Comparison of ENCODE assay signal across 20 cellular contexts in the genomic region with DNA sequence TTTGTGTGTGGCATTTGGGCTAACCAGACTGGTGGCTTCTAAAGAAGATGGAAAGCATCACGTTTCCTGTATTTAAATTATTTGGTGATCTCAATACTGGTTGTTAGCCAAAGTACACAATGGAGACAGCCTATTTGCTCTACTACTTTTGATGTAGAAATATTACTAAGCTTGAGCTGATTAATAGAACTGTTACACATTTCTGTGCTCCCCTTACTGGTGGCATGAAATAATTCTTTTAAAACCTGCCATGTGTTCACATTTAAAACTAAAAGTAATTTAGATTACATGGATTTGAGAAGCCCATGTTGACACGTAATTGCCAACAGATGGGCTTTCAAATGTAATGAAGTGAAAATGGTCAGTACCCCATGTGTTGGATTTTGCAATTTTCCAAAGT. TPM values are rescaled to one million over a fixed set of nuclear protein-coding genes. Genes with fewer than 3 reads are reported as not detected.
DNase-seq lines count a peak whose midpoint lies in the region; ATAC-seq, FAIRE-seq and TF ChIP-seq lines count a peak whose summit lies in the region.
"Had no signal": no experiment of that assay in that cellular context is flagged by ENCODE, and none has a peak within 500 bp of the region (broad histone marks: within the 10 kb centered on the region; RNA-seq: fewer than 3 reads in every experiment).

No MANE protein-coding gene starts in this region.

- no peak for ATAC-seq in K562
- no peak for ATAC-seq in activated CD8-positive, alpha-beta memory T cell treated with anti-CD3 and anti-CD28 coated beads, Interleukin-2, amount 10 ng/mL, durations not matched to agents 7 days and 5 days

- H3K4me1 Mint-ChIP-seq in activated CD8-positive, alpha-beta memory T cell treated with anti-CD3 and anti-CD28 coated beads, Interleukin-2, amount 10 ng/mL, durations not matched to agents 7 days and 5 days, result peaks cover 11% of the 10 kb centered on the region

- POLR2A ChIA-PET in K562 (lab: Yijun Ruan, JAX), result interaction anchor here (0.7 to 1.3 kb wide), 2 partner anchors 11 to 22 kb away, joined by 3 read pairs; no protein-coding TSS in a partner anchor

- no peaks in the 10 kb centered on the region for H3K9me3 ChIP-seq in BLaER1 treated with 17β-estradiol and CSF1 and Interleukin-3, amounts not matched to agents 10 nM and 100 nM (replicated peaks in 1 of 11)
- H3K9me3 ChIP-seq in GM23248 (ENCODE audit: low read depth) (no peaks in the 10 kb centered on the region), K562 (replicated peaks; ENCODE audit: control insufficient read depth, insufficient read depth, low read depth, low read length) (peaks cover 9% of the 10 kb centered on the region), small intestine (ENCODE audit: control insufficient read depth, low read depth) (no peaks in the 10 kb centered on the region)
- H3K9me3 ChIP-seq: left ventricle myocardium inferior, ovary had no signal

- no peaks in the 10 kb centered on the region for H3K27me3 Mint-ChIP-seq in activated CD8-positive, alpha-beta memory T cell treated with anti-CD3 and anti-CD28 coated beads, Interleukin-2, amount 10 ng/mL, durations not matched to agents 7 days and 5 days
- H3K27me3 Mint-ChIP-seq: activated naive CD8-positive, alpha-beta T cell; CD4-positive, alpha-beta memory T cell had no signal

- H3K36me3 ChIP-seq in BLaER1 treated with 17β-estradiol and CSF1 and Interleukin-3, amounts not matched to agents 10 nM and 100 nM, result peaks cover 0 to 8% (median 0%) of the 10 kb centered on the region in 11 experiments; a peak in 4 of 22 replicates
- H3K36me3 ChIP-seq in GM23248 (ENCODE audit: low read depth), result no peaks in the 10 kb centered on the region
- H3K36me3 ChIP-seq in K562 (ENCODE audit: control insufficient read depth, insufficient read depth, low read length), result peaks cover 42% of the 10 kb centered on the region
- H3K36me3 ChIP-seq in small intestine (ENCODE audit: control insufficient read depth in 2 of 2, insufficient read depth in 2 of 2, low read length in 2 of 2), result no peaks in the 10 kb centered on the region
- H3K36me3 ChIP-seq: ovary had no signal

- WGBS in GM23248 (ENCODE audit: low coverage in 1 of 2, low lambda C conversion rate in 2 of 2, missing lambda C conversion rate in 2 of 2), 2 experiments, result 14 to 21% methylated on average over 2 of the region's 2 CpGs
- WGBS in K562 (ENCODE audit: insufficient coverage, low coverage, missing lambda C conversion rate), result 52% methylated on average over 2 of the region's 2 CpGs
- 61 to 72% (median 62%) methylated on average over 2 of the region's 2 CpGs for WGBS in small intestine, 3 donors

- no peak overlapping the region for H3K4me3 Mint-ChIP-seq in activated CD8-positive, alpha-beta memory T cell treated with anti-CD3 and anti-CD28 coated beads, Interleukin-2, amount 10 ng/mL, durations not matched to agents 7 days and 5 days
- H3K4me3 Mint-ChIP-seq: activated naive CD8-positive, alpha-beta T cell had no signal

- no peak for TF ChIP-seq RAD21 in K562 (CRISPR knock-in tag; conservative IDR thresholded peaks at IDR 0.05 in 1 of 2, IDR thresholded peaks at IDR 0.05 in 1 of 2)

- BruUV-seq in K562 (replicated peaks; lab: Mats Ljungman, UMichigan), result no TSS peak

- TF ChIP-seq EP300 in K562 (IDR thresholded peaks at IDR 0.05; ENCODE audit: low read length), result no peak

- H3K9me1 ChIP-seq in K562 (ENCODE audit: control insufficient read depth, insufficient read depth, low read length), result no peaks in the 10 kb centered on the region

- no peak for TF ChIP-seq CTCF in K562 (IDR thresholded peaks at IDR 0.05 in 2 of 3, conservative IDR thresholded peaks at IDR 0.05 in 1 of 3; ENCODE audit: insufficient read depth in 2 of 3, low read depth in 1 of 3, low read length in 3 of 3)

- H3K27ac ChIP-seq in BLaER1 treated with 17β-estradiol and CSF1 and Interleukin-3, amounts not matched to agents 10 nM and 100 nM, result no peak overlapping the region
- H3K27ac ChIP-seq in GM23248, result no peak overlapping the region
- H3K27ac ChIP-seq in K562 (ENCODE audit: extremely low read depth, low read depth, low read length), result peak overlapping the region; percentile 44
- no peak overlapping the region for H3K27ac ChIP-seq in small intestine (ENCODE audit: low read depth in 1 of 2, low read length in 1 of 2)
- H3K27ac ChIP-seq: cardiac muscle cell, left ventricle myocardium inferior, ovary had no signal

- no peaks in the 10 kb centered on the region for H3K9me2 ChIP-seq in GM23248 (ENCODE audit: insufficient read depth)

- H3K4me1 ChIP-seq in BLaER1 treated with 17β-estradiol and CSF1 and Interleukin-3, amounts not matched to agents 10 nM and 100 nM, result peaks cover 20 to 53% (median 35%) of the 10 kb centered on the region in 10 experiments
- H3K4me1 ChIP-seq in GM23248 (ENCODE audit: insufficient read depth) (peaks cover 11% of the 10 kb centered on the region), K562 (replicated peaks in 1 of 2; ENCODE audit: control insufficient read depth in 2 of 2, insufficient read depth in 2 of 2, low read length in 2 of 2) (peaks cover 38 to 69% of the 10 kb centered on the region in 2 experiments; a peak in 4 of 5 replicates), small intestine (ENCODE audit: control insufficient read depth in 2 of 2, insufficient read depth in 1 of 2, low read depth in 1 of 2, low read length in 1 of 2) (no peaks in the 10 kb centered on the region)
- H3K4me1 ChIP-seq: left ventricle myocardium inferior had no signal

- H3K79me2 ChIP-seq in GM23248 (ENCODE audit: insufficient read depth) (no peaks in the 10 kb centered on the region), K562 (ENCODE audit: control insufficient read depth, insufficient read depth, low read length) (peaks cover 8% of the 10 kb centered on the region; the same call in 2 of the 3 replicates)

- FAIRE-seq in K562 (lab: Jason Lieb, UNC) (no peak), small intestine (lab: Jason Lieb, UNC) (no peak)
- FAIRE-seq: frontal cortex, GM12892 had no signal

- CTCF ChIA-PET in K562 (lab: Yijun Ruan, JAX; ENCODE audit: low intra/inter-chr PET ratio), result no interaction called here
- CTCF ChIA-PET in activated CD8-positive, alpha-beta memory T cell treated with anti-CD3 and anti-CD28 coated beads, Interleukin-2, amount 10 ng/mL, durations not matched to agents 7 days and 5 days (lab: Charles Lee), result interaction anchor here (0.7 to 3.3 kb wide), 4 partner anchors 14 to 51 kb away, joined by 3 to 15 read pairs (median 4); no protein-coding TSS in a partner anchor

- H3K9ac ChIP-seq in BLaER1 treated with 17β-estradiol and CSF1 and Interleukin-3, amounts not matched to agents 10 nM and 100 nM, result no peak overlapping the region
- no peak overlapping the region for H3K9ac ChIP-seq in GM23248
- H3K9ac ChIP-seq in K562 (ENCODE audit: insufficient read depth in 1 of 2, low read depth in 2 of 2, low read length in 2 of 2), result peak overlapping the region in 1 of 2 experiments; percentile 33; a peak in 1 of 4 replicates

- TF ChIP-seq POLR2A in K562 (conservative IDR thresholded peaks at IDR 0.05), result no peak

- no peak overlapping the region for H2AFZ ChIP-seq in GM23248
- no peak overlapping the region for H2AFZ ChIP-seq in K562 (ENCODE audit: low read depth, low read length)

- H3K27me3 ChIP-seq in BLaER1 treated with 17β-estradiol and CSF1 and Interleukin-3, amounts not matched to agents 10 nM and 100 nM, result no peaks in the 10 kb centered on the region
- H3K27me3 ChIP-seq in GM23248 (replicated peaks; ENCODE audit: insufficient read depth) (no peaks in the 10 kb centered on the region), K562 (ENCODE audit: control insufficient read depth in 2 of 2, insufficient read depth in 2 of 2, low read length in 2 of 2) (no peaks in the 10 kb centered on the region), small intestine (ENCODE audit: control insufficient read depth in 2 of 2, insufficient read depth in 2 of 2, low read length in 2 of 2) (no peaks in the 10 kb centered on the region)
- H3K27me3 ChIP-seq: cardiac muscle cell, ovary had no signal

- H3K4me3 ChIP-seq in BLaER1 treated with 17β-estradiol and CSF1 and Interleukin-3, amounts not matched to agents 10 nM and 100 nM, result no peak overlapping the region
- H3K4me3 ChIP-seq in GM23248 (no peak overlapping the region), K562 (no peak overlapping the region), small intestine (ENCODE audit: low read depth in 1 of 2, low read length in 2 of 2) (no peak overlapping the region)
- H3K4me3 ChIP-seq: cardiac muscle cell, left ventricle myocardium inferior, ovary, smooth muscle cell had no signal

- in situ Hi-C loops in GM23248 (cut with MboI) (no loop called here), K562 (cut with MboI) (no loop called here)

- H3K36me3 Mint-ChIP-seq in activated CD8-positive, alpha-beta memory T cell treated with anti-CD3 and anti-CD28 coated beads, Interleukin-2, amount 10 ng/mL, durations not matched to agents 7 days and 5 days, result peaks cover 1% of the 10 kb centered on the region

- peak overlapping the region in 6 of 11 experiments; percentile 5 to 45 (median 23); a peak in 6 of 22 replicates for H3K4me2 ChIP-seq in BLaER1 treated with 17β-estradiol and CSF1 and Interleukin-3, amounts not matched to agents 10 nM and 100 nM
- H3K4me2 ChIP-seq in GM23248 (ENCODE audit: unreplicated experiment) (no peak overlapping the region), K562 (ENCODE audit: insufficient read depth, low read length) (no peak overlapping the region)
- H3K4me2 ChIP-seq: smooth muscle cell had no signal

- DNase-seq in GM23248 (peak; percentile 49), K562 (ENCODE audit: extremely low read depth in 1 of 4, low spot score in 3 of 4) (no peak), iris pigment epithelial cell (ENCODE audit: low read depth) (peak; percentile 84), activated T-cell treated with anti-CD3 and anti-CD28 coated beads for 4 hours (no peak), small intestine (no peak)
- DNase-seq in activated CD8-positive, alpha-beta memory T cell treated with anti-CD3 and anti-CD28 coated beads, Interleukin-2, amount 10 ng/mL, durations not matched to agents 7 days and 5 days, result no peak
- DNase-seq: activated T-cell treated with anti-CD3 and anti-CD28 coated beads, Interleukin-2, amount 50 U/mL, for 48 hours; CD4-positive, alpha-beta memory T cell; effector CD4-positive, alpha-beta T cell; left ventricle myocardium inferior; NCI-H524 treated with DMSO at 0.1 percent for 48 hours; ovary had no signal

- H3K9me3 Mint-ChIP-seq in activated CD8-positive, alpha-beta memory T cell treated with anti-CD3 and anti-CD28 coated beads, Interleukin-2, amount 10 ng/mL, durations not matched to agents 7 days and 5 days (ENCODE audit: low read depth), result no peaks in the 10 kb centered on the region

- no peaks in the 10 kb centered on the region for H4K20me1 ChIP-seq in BLaER1 treated with 17β-estradiol and CSF1 and Interleukin-3, amounts not matched to agents 10 nM and 100 nM
- H4K20me1 ChIP-seq in GM23248 (ENCODE audit: insufficient read depth) (no peaks in the 10 kb centered on the region), K562 (replicated peaks; ENCODE audit: control insufficient read depth, insufficient read depth, low read length) (no peaks in the 10 kb centered on the region)

- H3F3A ChIP-seq in GM23248 (ENCODE audit: insufficient read depth), result peaks cover 18% of the 10 kb centered on the region

- intact Hi-C loops in K562 (cut with micrococcal nuclease), result loop anchor here (2.0 kb wide), 1 partner anchor 26 kb away; no protein-coding TSS in a partner anchor

- no peak overlapping the region for H3K27ac Mint-ChIP-seq in activated CD8-positive, alpha-beta memory T cell treated with anti-CD3 and anti-CD28 coated beads, Interleukin-2, amount 10 ng/mL, durations not matched to agents 7 days and 5 days
- H3K27ac Mint-ChIP-seq: activated naive CD8-positive, alpha-beta T cell had no signal

RNA-seq across cellular contexts. Expression of a gene that starts 10.6 kb away (rescaled TPM):
- total RNA-seq in GM23248 (2014; rRNA removed; shearing (Covaris generic)), result 1.3 and 1.7 TPM in 2 replicates
- 1.0 and 1.2 TPM in 2 replicates for polyA plus RNA-seq in GM23248 (2016; fragmentation: Nextera tagmentation; extraction: Ambion mirVana)
- not detected in 2 replicates for total RNA-seq in K562 (2011; cell fraction: chromatin; rRNA removed; ENCODE audit: low replicate concordance)
- total RNA-seq in K562 (2011; cell fraction: nucleolus; rRNA removed), result not detected in 2 replicates
- total RNA-seq in K562 (2011; cell fraction: nucleoplasm; rRNA removed), result not detected in 2 replicates
- not detected in 2 replicates for total RNA-seq in K562 (2014; rRNA removed)
- not detected in 2 replicates for total RNA-seq in K562 (2014; rRNA removed; fragmentation: Illumina TruSeq; extraction: Trizol)
- total RNA-seq in K562 (2015; rRNA removed; fragmentation: Illumina TruSeq; extraction: Trizol), result not detected in 2 replicates
- not detected in 2 replicates for total RNA-seq in K562 (2021)
- polyA plus RNA-seq in K562 (2011; rRNA removed), result not detected in 2 replicates
- not detected in 2 replicates for polyA plus RNA-seq in K562 (2011; cell fraction: cytosol; rRNA removed)
- polyA plus RNA-seq in K562 (2011; cell fraction: nucleus; rRNA removed), result not detected in 2 replicates
- not detected in 2 replicates for polyA plus RNA-seq in K562 (2012)
- polyA plus RNA-seq in K562 (2014; fragmentation: Illumina TruSeq; extraction: Trizol), result not detected in 2 replicates
- polyA plus RNA-seq in K562 (2014; fragmentation: Nextera tagmentation; extraction: Ambion mirVana), result not detected
- polyA plus RNA-seq in K562 (2014; rRNA removed), result not detected in 2 replicates
- polyA minus RNA-seq in K562 (2011; rRNA and poly(A)+ RNA removed), result not detected in 2 replicates
- polyA minus RNA-seq in K562 (2011; cell fraction: cytosol; rRNA and poly(A)+ RNA removed), result not detected in 2 replicates
- polyA minus RNA-seq in K562 (2011; cell fraction: nucleus; rRNA and poly(A)+ RNA removed), result not detected in 2 replicates
- polyA plus RNA-seq in small intestine, result 10 to 100 TPM in 1 of 3 donors, 1 to 10 TPM in 1, under 1 TPM in 1; 0.89 to 32.5 (median 1.4) TPM
- total RNA-seq in activated CD8-positive, alpha-beta memory T cell treated with anti-CD3 and anti-CD28 coated beads, Interleukin-2, amount 10 ng/mL, durations not matched to agents 7 days and 5 days, result not detected
- total RNA-seq: CD4-positive, alpha-beta memory T cell; H4; myocyte had no signal
- polyA plus RNA-seq: CD4-positive, alpha-beta memory T cell had no signal

RNA-seq across cellular contexts. Expression of a gene that starts 59.0 kb away (rescaled TPM):
- 159 and 177 TPM in 2 replicates for total RNA-seq in GM23248 (2014; rRNA removed; shearing (Covaris generic))
- polyA plus RNA-seq in GM23248 (2016; fragmentation: Nextera tagmentation; extraction: Ambion mirVana), result 92.0 and 100 TPM in 2 replicates
- 33.7 and 51.7 TPM in 2 replicates for total RNA-seq in K562 (2011; cell fraction: chromatin; rRNA removed; ENCODE audit: low replicate concordance)
- 32.1 and 34.5 TPM in 2 replicates for total RNA-seq in K562 (2011; cell fraction: nucleolus; rRNA removed)
- total RNA-seq in K562 (2011; cell fraction: nucleoplasm; rRNA removed), result 42.4 and 60.5 TPM in 2 replicates
- total RNA-seq in K562 (2014; rRNA removed), result 25.6 and 26.4 TPM in 2 replicates
- total RNA-seq in K562 (2014; rRNA removed; fragmentation: Illumina TruSeq; extraction: Trizol), result 40.3 and 47.2 TPM in 2 replicates
- total RNA-seq in K562 (2015; rRNA removed; fragmentation: Illumina TruSeq; extraction: Trizol), result 39.0 and 43.9 TPM in 2 replicates
- 28.6 and 31.2 TPM in 2 replicates for total RNA-seq in K562 (2021)
- polyA plus RNA-seq in K562 (2011; rRNA removed), result 35.5 and 49.5 TPM in 2 replicates
- 26.6 and 51.5 TPM in 2 replicates for polyA plus RNA-seq in K562 (2011; cell fraction: cytosol; rRNA removed)
- polyA plus RNA-seq in K562 (2011; cell fraction: nucleus; rRNA removed), result 22.9 and 31.5 TPM in 2 replicates
- 21.6 and 28.0 TPM in 2 replicates for polyA plus RNA-seq in K562 (2012)
- 27.5 and 28.4 TPM in 2 replicates for polyA plus RNA-seq in K562 (2014; fragmentation: Illumina TruSeq; extraction: Trizol)
- 10 to 100 TPM in 1 of 2 experiments, 1 to 10 TPM in 1; 8.7 to 11.4 TPM for polyA plus RNA-seq in K562 (2014; fragmentation: Nextera tagmentation; extraction: Ambion mirVana)
- polyA plus RNA-seq in K562 (2014; rRNA removed), result 31.3 and 33.4 TPM in 2 replicates
- polyA minus RNA-seq in K562 (2011; rRNA and poly(A)+ RNA removed), result 52.2 and 58.3 TPM in 2 replicates
- 19.7 and 24.4 TPM in 2 replicates for polyA minus RNA-seq in K562 (2011; cell fraction: cytosol; rRNA and poly(A)+ RNA removed)
- 21.7 and 30.3 TPM in 2 replicates for polyA minus RNA-seq in K562 (2011; cell fraction: nucleus; rRNA and poly(A)+ RNA removed)
- polyA plus RNA-seq in small intestine, result 10 to 100 TPM; 18.6 to 44.6 (median 21.6) TPM
- total RNA-seq in activated CD8-positive, alpha-beta memory T cell treated with anti-CD3 and anti-CD28 coated beads, Interleukin-2, amount 10 ng/mL, durations not matched to agents 7 days and 5 days, result 10 to 100 TPM; 19.4 to 20.6 TPM

Comparison
In these comparisons a context has a peak if more than half of its experiments do, and no peak if none do; other contexts are left out.
1. H3K4me2 ChIP-seq: peak in BLaER1 treated with 17β-estradiol and CSF1 and Interleukin-3, amounts not matched to agents 10 nM and 100 nM (6 of 11); none in GM23248 (single experiment) and K562 (single experiment).
2. DNase-seq: peak in GM23248 (single experiment) and iris pigment epithelial cell (single experiment); none in K562 (0 of 4), activated T-cell treated with anti-CD3 and anti-CD28 coated beads for 4 hours (single experiment), small intestine (single experiment) and activated CD8-positive, alpha-beta memory T cell treated with anti-CD3 and anti-CD28 coated beads, Interleukin-2, amount 10 ng/mL, durations not matched to agents 7 days and 5 days (single experiment).